In the genomic region with DNA sequence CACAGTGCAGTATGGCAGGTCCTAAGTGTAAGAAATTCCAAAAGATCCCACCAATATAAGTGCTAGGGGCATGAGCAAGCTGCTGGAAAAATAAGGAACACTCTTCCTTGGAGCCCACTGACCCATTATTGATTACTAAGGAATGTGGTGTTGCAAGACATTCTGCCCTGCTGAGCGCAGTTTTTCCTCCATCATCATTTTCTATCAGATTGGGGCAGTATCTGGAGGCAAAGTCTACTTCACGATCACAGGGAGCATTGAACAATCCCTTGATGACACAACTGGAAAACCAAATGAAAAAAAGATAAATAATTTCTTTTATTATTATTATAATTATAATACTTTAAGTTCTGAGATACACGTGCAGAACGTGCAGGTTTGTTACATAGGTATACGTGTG, we compare ENCODE assay signal across 21 cellular contexts.
"Had no signal": no experiment of that assay in that cellular context is flagged by ENCODE, and none has a peak within 500 bp of the region (broad histone marks: within the 10 kb centered on the region; RNA-seq: fewer than 3 reads in every experiment).

No MANE protein-coding gene starts in this region.

- H3K4me3 ChIP-seq: coronary artery, neural progenitor cell, psoas muscle, skin epidermis, testis, tibial artery had no signal

- FAIRE-seq: frontal cortex, keratinocyte had no signal

- H3K4me3 Mint-ChIP-seq: effector memory CD8-positive, alpha-beta T cell; naive thymus-derived CD4-positive, alpha-beta T cell; nephron; neural progenitor cell; type B pancreatic cell had no signal

- H3K27me3 ChIP-seq: neural progenitor cell, testis, tibial artery had no signal

- H3K27ac ChIP-seq: coronary artery, neural progenitor cell, psoas muscle, skin epidermis, testis, tibial artery had no signal

- H3K9ac ChIP-seq: neural progenitor cell had no signal

- H3K27ac Mint-ChIP-seq: effector memory CD8-positive, alpha-beta T cell; naive thymus-derived CD4-positive, alpha-beta T cell; neural progenitor cell; type B pancreatic cell had no signal

- H3K9me3 ChIP-seq: psoas muscle, testis, tibial artery had no signal

- H3K4me2 ChIP-seq: neural progenitor cell had no signal

- H3K27me3 Mint-ChIP-seq: type B pancreatic cell had no signal

- H3K36me3 ChIP-seq: neural progenitor cell, tibial artery had no signal

- H3K4me1 ChIP-seq: psoas muscle, testis had no signal

- H3K9me3 Mint-ChIP-seq: effector memory CD8-positive, alpha-beta T cell; nephron; neural progenitor cell; type B pancreatic cell had no signal

- H3K36me3 Mint-ChIP-seq: neural progenitor cell had no signal

- DNase-seq: dermis blood vessel endothelial cell; effector memory CD8-positive, alpha-beta T cell; mesendoderm; midbrain; naive thymus-derived CD4-positive, alpha-beta T cell; psoas muscle; right cardiac atrium; stimulated activated CD4-positive, alpha-beta T cell treated with anti-CD3 and anti-CD28 coated beads, Interleukin-15, amount 100 ng/mL, for 24 hours; stimulated activated CD4-positive, alpha-beta T cell treated with anti-CD3 and anti-CD28 coated beads, Interleukin-4, amount 100 ng/mL, for 1 hour; stimulated activated CD8-positive, alpha-beta memory T cell treated with anti-CD3 and anti-CD28 coated beads, Interleukin-4, amount 100 ng/mL, for 48 hours; stimulated activated naive CD8-positive, alpha-beta T cell treated with anti-CD3 and anti-CD28 coated beads, Interleukin-15, Interleukin-2, amounts not matched to agents 100 U/mL and 50 U/mL, for 24 hours; substantia nigra; testis; tibial artery had no signal

- ATAC-seq: effector memory CD8-positive, alpha-beta T cell; naive thymus-derived CD4-positive, alpha-beta T cell; psoas muscle; right cardiac atrium; stimulated activated naive CD8-positive, alpha-beta T cell treated with anti-CD3 and anti-CD28 coated beads, Interleukin-15, Interleukin-2, amounts not matched to agents 100 U/mL and 50 U/mL, for 24 hours had no signal

- H2AFZ ChIP-seq: neural progenitor cell had no signal
